In the genomic region with DNA sequence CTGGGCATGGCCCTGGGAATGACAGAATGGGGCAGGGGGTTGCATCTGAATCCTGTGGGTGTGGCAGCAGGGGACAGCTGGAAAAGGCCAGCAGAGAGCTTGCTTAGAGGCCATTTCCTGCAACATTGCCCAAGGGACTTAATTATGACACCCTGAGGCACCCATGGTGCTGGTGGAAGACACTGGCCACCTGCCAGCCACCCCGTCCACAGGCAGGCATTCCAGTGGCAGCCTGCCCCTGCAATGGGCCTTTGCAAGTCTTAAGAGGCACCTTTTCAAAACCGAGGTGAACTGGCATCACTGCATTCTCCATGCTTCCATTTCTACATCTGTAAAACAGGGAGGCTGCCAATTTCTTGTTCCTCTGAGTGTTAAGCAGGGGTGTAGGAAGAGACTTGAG, we compare ENCODE assay signal across 17 cellular contexts. TPM values are rescaled to one million over a fixed set of nuclear protein-coding genes. Genes with fewer than 3 reads are reported as not detected.
DNase-seq lines count a peak whose midpoint lies in the region; ATAC-seq and TF ChIP-seq lines count a peak whose summit lies in the region.
"Had no signal": no experiment of that assay in that cellular context is flagged by ENCODE, and none has a peak within 500 bp of the region (broad histone marks: within the 10 kb centered on the region; RNA-seq: fewer than 3 reads in every experiment).

No MANE protein-coding gene starts in this region.

- H3K4me2 ChIP-seq in BLaER1 treated with 17β-estradiol and CSF1 and Interleukin-3, amounts not matched to agents 10 nM and 100 nM, result peak overlapping the region; percentile 92 to 100 (median 96)

- intact Hi-C loops in naive thymus-derived CD4-positive, alpha-beta T cell (cut with micrococcal nuclease), result loop anchor here in 1 of 2 donors (5.0 kb wide), 2 partner anchors 122 to 267 kb away; a partner anchor contains a TSS

- peak overlapping the region in 8 of 11 experiments; percentile 82 to 97 (median 87); a peak in 11 of 22 replicates for H3K9ac ChIP-seq in BLaER1 treated with 17β-estradiol and CSF1 and Interleukin-3, amounts not matched to agents 10 nM and 100 nM

- TF ChIP-seq CTCF in GM13976 (IDR thresholded peaks at IDR 0.05; ENCODE audit: borderline replicate concordance, control extremely low read depth, extremely low read depth, insufficient read depth, missing control alignments), result no peak

- no peak for ATAC-seq in T-cell (replicated peaks in 1 of 4)
- ATAC-seq in naive thymus-derived CD4-positive, alpha-beta T cell, result no peak
- ATAC-seq: body of pancreas had no signal

- H4K20me1 ChIP-seq in BLaER1 treated with 17β-estradiol and CSF1 and Interleukin-3, amounts not matched to agents 10 nM and 100 nM, result peaks cover 32 to 77% (median 73%) of the 10 kb centered on the region in 11 experiments; a peak in 21 of 22 replicates

- H3K9me3 Mint-ChIP-seq in T-cell, result no peaks in the 10 kb centered on the region
- no peaks in the 10 kb centered on the region for H3K9me3 Mint-ChIP-seq in naive thymus-derived CD4-positive, alpha-beta T cell
- H3K9me3 Mint-ChIP-seq: dendritic cell treated with granulocyte-macrophage colony-stimulating factor and Interleukin-4, amounts not matched to agents 40 ng/mL and 50 ng/mL, for 4 days had no signal

- CTCF ChIA-PET in T-cell (lab: Charles Lee), result interaction anchor here in 1 of 2 donors (0.5 kb wide), 1 partner anchor 13 kb away, joined by 6 read pairs; no protein-coding TSS in a partner anchor
- CTCF ChIA-PET in naive thymus-derived CD4-positive, alpha-beta T cell (lab: Charles Lee), result interaction anchor here (0.6 to 7.9 kb wide), 4 partner anchors 15 to 657 kb away, joined by 3 to 109 read pairs (median 4); no protein-coding TSS in a partner anchor

- peak overlapping the region in 1 of 3 donors; percentile 89 for H3K4me3 Mint-ChIP-seq in T-cell
- H3K4me3 Mint-ChIP-seq in naive thymus-derived CD4-positive, alpha-beta T cell, result peak overlapping the region in 5 of 10 donors; percentile 14 to 73 (median 51)
- H3K4me3 Mint-ChIP-seq: dendritic cell treated with granulocyte-macrophage colony-stimulating factor and Interleukin-4, amounts not matched to agents 40 ng/mL and 50 ng/mL, for 4 days had no signal

- H3K9me3 ChIP-seq in BLaER1 treated with 17β-estradiol and CSF1 and Interleukin-3, amounts not matched to agents 10 nM and 100 nM (replicated peaks in 1 of 11), result no peaks in the 10 kb centered on the region
- H3K9me3 ChIP-seq in naive thymus-derived CD4-positive, alpha-beta T cell (ENCODE audit: control insufficient read depth in 2 of 3, low read length in 3 of 3), result no peaks in the 10 kb centered on the region
- H3K9me3 ChIP-seq: body of pancreas, MG63 had no signal

- H3K27ac ChIP-seq in BLaER1 treated with 17β-estradiol and CSF1 and Interleukin-3, amounts not matched to agents 10 nM and 100 nM, result peak overlapping the region in 9 of 11 experiments; percentile 48 to 99 (median 93); a peak in 13 of 22 replicates
- H3K27ac ChIP-seq in naive thymus-derived CD4-positive, alpha-beta T cell (ENCODE audit: low read depth, low read length), result peak overlapping the region; percentile 79
- H3K27ac ChIP-seq: body of pancreas had no signal

- H3K27ac Mint-ChIP-seq in T-cell, result peak overlapping the region; percentile 84 to 91
- peak overlapping the region; percentile 13 to 89 (median 86) for H3K27ac Mint-ChIP-seq in naive thymus-derived CD4-positive, alpha-beta T cell
- H3K27ac Mint-ChIP-seq: dendritic cell treated with granulocyte-macrophage colony-stimulating factor and Interleukin-4, amounts not matched to agents 40 ng/mL and 50 ng/mL, for 4 days had no signal

- POLR2A ChIA-PET in T-cell (lab: Charles Lee), result no interaction called here
- POLR2A ChIA-PET in naive thymus-derived CD4-positive, alpha-beta T cell (lab: Charles Lee), result interaction anchor here (14.4 kb wide), 1 partner anchor 20 kb away, joined by 296 read pairs; no protein-coding TSS in a partner anchor

- H3K27me3 Mint-ChIP-seq in T-cell, result no peaks in the 10 kb centered on the region
- no peaks in the 10 kb centered on the region for H3K27me3 Mint-ChIP-seq in naive thymus-derived CD4-positive, alpha-beta T cell
- H3K27me3 Mint-ChIP-seq: dendritic cell treated with granulocyte-macrophage colony-stimulating factor and Interleukin-4, amounts not matched to agents 40 ng/mL and 50 ng/mL, for 4 days had no signal

- H3K4me3 ChIP-seq in BLaER1 treated with 17β-estradiol and CSF1 and Interleukin-3, amounts not matched to agents 10 nM and 100 nM, result peak overlapping the region in 4 of 10 experiments; percentile 71 to 85 (median 74); a peak in 4 of 20 replicates
- H3K4me3 ChIP-seq in naive thymus-derived CD4-positive, alpha-beta T cell (ENCODE audit: low read length), result no peak overlapping the region
- H3K4me3 ChIP-seq: body of pancreas, MG63 had no signal

- peaks cover 41 to 64% (median 53%) of the 10 kb centered on the region in 10 experiments for H3K4me1 ChIP-seq in BLaER1 treated with 17β-estradiol and CSF1 and Interleukin-3, amounts not matched to agents 10 nM and 100 nM
- peaks cover 31 to 39% of the 10 kb centered on the region in 2 donors for H3K4me1 ChIP-seq in naive thymus-derived CD4-positive, alpha-beta T cell (ENCODE audit: control insufficient read depth in 2 of 2, insufficient read depth in 2 of 2, low read length in 2 of 2)

- no peaks in the 10 kb centered on the region for H3K27me3 ChIP-seq in BLaER1 treated with 17β-estradiol and CSF1 and Interleukin-3, amounts not matched to agents 10 nM and 100 nM
- H3K27me3 ChIP-seq in naive thymus-derived CD4-positive, alpha-beta T cell (ENCODE audit: control insufficient read depth in 2 of 2, insufficient read depth in 2 of 2, low read length in 2 of 2), result no peaks in the 10 kb centered on the region
- H3K27me3 ChIP-seq: body of pancreas, MG63 had no signal

- H3K36me3 ChIP-seq in BLaER1 treated with 17β-estradiol and CSF1 and Interleukin-3, amounts not matched to agents 10 nM and 100 nM, result peaks cover 24 to 60% (median 57%) of the 10 kb centered on the region in 11 experiments; a peak in 21 of 22 replicates
- H3K36me3 ChIP-seq in naive thymus-derived CD4-positive, alpha-beta T cell (ENCODE audit: control insufficient read depth in 2 of 3, insufficient read depth in 3 of 3, low read length in 3 of 3), result peaks cover 0 to 66% (median 0%) of the 10 kb centered on the region in 3 experiments
- H3K36me3 ChIP-seq: MG63 had no signal

- peaks cover 50 to 70% (median 55%) of the 10 kb centered on the region in 3 donors for H3K4me1 Mint-ChIP-seq in T-cell
- H3K4me1 Mint-ChIP-seq in naive thymus-derived CD4-positive, alpha-beta T cell, result peaks cover 37 to 66% (median 54%) of the 10 kb centered on the region in 7 donors

- in situ Hi-C loops in GM13976 (cut with MboI; ENCODE audit: low sequenced_read_pairs, unreplicated experiment), result no loop called here

- peak; percentile 20 to 46 for DNase-seq in AML-193 (lab: John Stamatoyannopoulos, UW)
- no peak for DNase-seq in T-cell
- DNase-seq in naive thymus-derived CD4-positive, alpha-beta T cell, result no peak
- no peak for DNase-seq in GM13976 (ENCODE audit: low spot score)
- DNase-seq in stimulated activated naive CD4-positive, alpha-beta T cell treated with Interleukin-2 at 50 U/mL for 16 hours (lab: John Stamatoyannopoulos, UW), result no peak
- no peak for DNase-seq in DMS79 (lab: John Stamatoyannopoulos, UW)
- DNase-seq: body of pancreas; erythroblast; H7; head of caudate nucleus; kidney; MG63; posterior cingulate gyrus; stimulated activated CD4-positive, alpha-beta T cell treated with anti-CD3 and anti-CD28 coated beads, Interleukin-12 subunit alpha, Interleukin-12 subunit beta, amount 100 ng/mL, for 4 hours had no signal

- peaks cover 4% of the 10 kb centered on the region for H3K36me3 Mint-ChIP-seq in T-cell
- H3K36me3 Mint-ChIP-seq in naive thymus-derived CD4-positive, alpha-beta T cell, result peaks cover 0 to 6% (median 0%) of the 10 kb centered on the region in 5 donors

RNA-seq across cellular contexts. Expression of a gene that starts 21.6 kb away (rescaled TPM):
- 1 to 10 TPM; 1.3 to 2.3 (median 1.6) TPM for total RNA-seq in T-cell
- total RNA-seq in naive thymus-derived CD4-positive, alpha-beta T cell, result 1 to 10 TPM; 1.0 to 2.3 (median 1.7) TPM
- polyA plus RNA-seq in naive thymus-derived CD4-positive, alpha-beta T cell, result under 1 TPM in 1 of 2 donors, not detected in 1; 0.40 TPM
- total RNA-seq: G401 had no signal

Comparison
In these comparisons a context has a peak if more than half of its experiments do, and no peak if none do; other contexts are left out.
1. DNase-seq: peak in AML-193 (2 of 2); none in T-cell (0 of 34), naive thymus-derived CD4-positive, alpha-beta T cell (0 of 9), GM13976 (single experiment), stimulated activated naive CD4-positive, alpha-beta T cell treated with Interleukin-2 at 50 U/mL for 16 hours (single experiment) and DMS79 (single experiment).